Comparison of ENCODE assay signal across 22 cellular contexts in genomic region chr6:101824551-101825345, GRCh38.
DNase-seq lines count a peak whose midpoint lies in the region; ATAC-seq, FAIRE-seq and TF ChIP-seq lines count a peak whose summit lies in the region.
"Had no signal": no experiment of that assay in that cellular context is flagged by ENCODE, and none has a peak within 500 bp of the region (broad histone marks: within the 10 kb centered on the region; RNA-seq: fewer than 3 reads in every experiment).

No MANE protein-coding gene starts in this region.

- H2AK9ac ChIP-seq in IMR-90 (replicated peaks; ENCODE audit: low read depth, low read length, poor library complexity), result no peak overlapping the region

- H3K9me3 ChIP-seq in IMR-90 (ENCODE audit: control insufficient read depth, insufficient read depth, low read length) (peaks cover 4% of the 10 kb centered on the region; the same call in 1 of the 2 replicates), osteoblast (ENCODE audit: low read depth, low read length) (peaks cover 5% of the 10 kb centered on the region)
- H3K9me3 ChIP-seq: SJCRH30 had no signal

- 67% methylated on average over 1 of the region's 5 CpGs; no CpG with 5 or more reads in 1 of the 2 experiments for WGBS in IMR-90 (ENCODE audit: extremely low coverage in 2 of 2, insufficient read length in 1 of 2), 2 experiments

- no peak overlapping the region for H2BK5ac ChIP-seq in IMR-90 (ENCODE audit: low read depth, low read length, poor library complexity, severe bottlenecking)

- no peak overlapping the region for H4K91ac ChIP-seq in IMR-90 (ENCODE audit: insufficient read depth, low read depth, low read length)

- peaks cover 2% of the 10 kb centered on the region; the same call in 1 of the 2 replicates for H3K4me1 ChIP-seq in IMR-90 (ENCODE audit: control insufficient read depth, insufficient read depth, low read length)
- H3K4me1 ChIP-seq in osteoblast (ENCODE audit: insufficient read depth, low read length), result no peaks in the 10 kb centered on the region
- H3K4me1 ChIP-seq: SJCRH30 had no signal

- no peaks in the 10 kb centered on the region for H3K27me3 ChIP-seq in IMR-90 (ENCODE audit: control insufficient read depth, insufficient read depth, low read length)
- no peaks in the 10 kb centered on the region for H3K27me3 ChIP-seq in osteoblast (ENCODE audit: insufficient read depth, low read length)
- H3K27me3 ChIP-seq: SJCRH30 had no signal

- POLR2A ChIA-PET in IMR-90 (lab: Charles Lee; ENCODE audit: unreplicated experiment), result no interaction called here

- no peak overlapping the region for H2BK20ac ChIP-seq in IMR-90 (ENCODE audit: low read depth, low read length)

- no peak overlapping the region for H3K56ac ChIP-seq in IMR-90 (ENCODE audit: extremely low read depth, insufficient read depth, low read length)

- no peak overlapping the region for H2BK15ac ChIP-seq in IMR-90 (ENCODE audit: low read depth, low read length)

- in situ Hi-C loops in IMR-90 (cut with MboI; ENCODE audit: low sequenced_read_pairs), result no loop called here

- intact Hi-C loops in IMR-90 (cut with micrococcal nuclease), result no loop called here

- no peaks in the 10 kb centered on the region for H4K20me1 ChIP-seq in IMR-90 (ENCODE audit: insufficient read depth, low read length)
- no peaks in the 10 kb centered on the region for H4K20me1 ChIP-seq in osteoblast (ENCODE audit: insufficient read depth, low read length)

- no peak overlapping the region for H4K5ac ChIP-seq in IMR-90 (ENCODE audit: low read depth, low read length)

- FAIRE-seq in RCC 7860 (lab: Jason Lieb, UNC), result peak; percentile 33
- FAIRE-seq: D721Med, HTR-8/SVneo had no signal

- H2AFZ ChIP-seq in IMR-90 (replicated peaks; ENCODE audit: low read length, poor library complexity) (no peak overlapping the region), osteoblast (ENCODE audit: low read length) (no peak overlapping the region)

- TF ChIP-seq POLR2A in IMR-90 (IDR thresholded peaks at IDR 0.05; ENCODE audit: low read depth, low read length) (no peak), erythroblast (IDR thresholded peaks at IDR 0.05; ENCODE audit: low read length) (no peak)

- H3K14ac ChIP-seq in IMR-90 (replicated peaks; ENCODE audit: low read depth, low read length), result no peak overlapping the region

- no TSS peak for BruUV-seq in IMR-90 (replicated peaks; lab: Mats Ljungman, UMichigan)

- H3K4me3 ChIP-seq in IMR-90 (ENCODE audit: insufficient read depth, low read depth, low read length) (no peak overlapping the region), choroid plexus epithelial cell (ENCODE audit: low read depth, low read length) (no peak overlapping the region), osteoblast (ENCODE audit: insufficient read depth, low read length) (no peak overlapping the region)
- H3K4me3 ChIP-seq: SJCRH30 had no signal

- H3K9ac ChIP-seq in IMR-90 (ENCODE audit: low read depth, low read length), result no peak overlapping the region

- H2BK120ac ChIP-seq in IMR-90 (ENCODE audit: low read depth, low read length), result no peak overlapping the region

- H3K18ac ChIP-seq in IMR-90 (ENCODE audit: low read depth, low read length), result no peak overlapping the region

- H2AK5ac ChIP-seq in IMR-90 (ENCODE audit: low read depth, low read length), result no peak overlapping the region

- CTCF ChIA-PET in IMR-90 (lab: Yijun Ruan, JAX), result interaction anchor here (0.6 to 1.7 kb wide), 3 partner anchors 11 to 369 kb away, joined by 4 to 5 read pairs (median 4); no protein-coding TSS in a partner anchor

- no peak for TF ChIP-seq RAD21 in IMR-90 (IDR thresholded peaks at IDR 0.05; ENCODE audit: low read length)

- H3K36me3 ChIP-seq in IMR-90 (ENCODE audit: control insufficient read depth, insufficient read depth, low read length), result no peaks in the 10 kb centered on the region
- H3K36me3 ChIP-seq in osteoblast (ENCODE audit: insufficient read depth, low read length), result no peaks in the 10 kb centered on the region
- H3K36me3 ChIP-seq: SJCRH30 had no signal

- ATAC-seq in IMR-90 (ENCODE audit: low read depth) (no peak), HG03280 (IDR thresholded peaks at IDR 0.05; ENCODE audit: unreplicated experiment) (no peak), GM21619 (IDR thresholded peaks at IDR 0.05; ENCODE audit: unreplicated experiment) (no peak)
- ATAC-seq: HCT116 had no signal

- dilution Hi-C loops in IMR-90 (cut with HindIII; ENCODE audit: low sequenced_read_pairs, unreplicated experiment), result no loop called here

- no peak overlapping the region for H4K8ac ChIP-seq in IMR-90 (ENCODE audit: low read depth in 2 of 2, low read length in 2 of 2)

- no peaks in the 10 kb centered on the region for H3K79me2 ChIP-seq in osteoblast (ENCODE audit: insufficient read depth, low read length)

- no peaks in the 10 kb centered on the region for H3K9me1 ChIP-seq in IMR-90 (ENCODE audit: insufficient read depth, low read length)

- DNase-seq in IMR-90 (peak; percentile 25), RCC 7860 (ENCODE audit: low spot score) (peak; percentile 25), choroid plexus epithelial cell (ENCODE audit: low read depth) (peak; percentile 27), osteoblast (ENCODE audit: insufficient read length, low spot score, missing footprints) (peak; percentile 19), erythroblast (lab: John Stamatoyannopoulos, UW) (no peak), NCI-H2107 treated with DMSO at 0.1 percent for 48 hours (lab: John Stamatoyannopoulos, UW; ENCODE audit: unreplicated experiment) (no peak)
- DNase-seq: ACHN; C1 segment of cervical spinal cord; CD8-positive, alpha-beta memory T cell; DMS79 treated with DMSO at 0.1 percent for 48 hours; NCI-H1105; NCI-H1694; NCI-H2081 treated with DMSO at 0.1 percent for 48 hours; NCI-H345; NCI-H524 treated with DMSO at 0.1 percent for 48 hours; SJCRH30; SW 1271 had no signal

- no peak overlapping the region for H3K23ac ChIP-seq in IMR-90 (ENCODE audit: low read depth, low read length)

- TF ChIP-seq CTCF in IMR-90 (conservative IDR thresholded peaks at IDR 0.05; ENCODE audit: low read depth, low read length) (no peak), choroid plexus epithelial cell (conservative IDR thresholded peaks at IDR 0.05; ENCODE audit: low read depth, low read length) (no peak), osteoblast (IDR thresholded peaks at IDR 0.05; ENCODE audit: extremely low read depth, low read depth, low read length) (no peak)

- H3K4me2 ChIP-seq in IMR-90 (ENCODE audit: low read depth, low read length), result peak overlapping the region; percentile 35; the same call in 1 of the 2 replicates
- no peak overlapping the region for H3K4me2 ChIP-seq in osteoblast (ENCODE audit: insufficient read depth, low read length)

- no peaks in the 10 kb centered on the region for H3K79me1 ChIP-seq in IMR-90 (ENCODE audit: low read depth in 1 of 2, low read length in 2 of 2)

- no peak overlapping the region for H3K4ac ChIP-seq in IMR-90 (ENCODE audit: low read depth, low read length)

- H3K27ac ChIP-seq in IMR-90 (ENCODE audit: insufficient read depth, low read length) (no peak overlapping the region), osteoblast (ENCODE audit: low read depth, low read length) (no peak overlapping the region)
- H3K27ac ChIP-seq: SJCRH30 had no signal

TF ChIP-seq in IMR-90, 13 proteins besides CTCF, POLR2A, EP300 and RAD21:
- no peak for TF ChIP-seq MXI1 (IDR thresholded peaks at IDR 0.05; ENCODE audit: borderline replicate concordance, low read depth, low read length)
- no peak for TF ChIP-seq CHD1 (IDR thresholded peaks at IDR 0.05; ENCODE audit: low read depth, low read length)
- TF ChIP-seq NFE2L2 (IDR thresholded peaks at IDR 0.05; ENCODE audit: low read depth, low read length), result no peak
- TF ChIP-seq ELK1 (IDR thresholded peaks at IDR 0.05; ENCODE audit: borderline replicate concordance, low read depth, low read length), result no peak
- no peak for TF ChIP-seq RCOR1 (IDR thresholded peaks at IDR 0.05; ENCODE audit: insufficient replicate concordance, low read length)
- no peak for TF ChIP-seq FOS (IDR thresholded peaks at IDR 0.05; ENCODE audit: low read depth, low read length)
- no peak for TF ChIP-seq SMC3 (IDR thresholded peaks at IDR 0.05; ENCODE audit: low read depth, low read length)
- no peak for TF ChIP-seq USF2 (IDR thresholded peaks at IDR 0.05; ENCODE audit: low read depth, low read length)
- no peak for TF ChIP-seq MAZ (IDR thresholded peaks at IDR 0.05; ENCODE audit: borderline replicate concordance, low read depth, low read length)
- no peak for TF ChIP-seq BHLHE40 (IDR thresholded peaks at IDR 0.05; ENCODE audit: low read depth, low read length)
- no peak for TF ChIP-seq MAFK (IDR thresholded peaks at IDR 0.05; ENCODE audit: low read depth, low read length)
- TF ChIP-seq CEBPB (IDR thresholded peaks at IDR 0.05; ENCODE audit: low read depth, low read length), result no peak
- no peak for TF ChIP-seq RFX5 (IDR thresholded peaks at IDR 0.05; ENCODE audit: low read depth, low read length)
TF ChIP-seq in IMR-90: peak in this region for 0.

Comparison
In these comparisons a context has a peak if more than half of its experiments do, and no peak if none do; other contexts are left out.
1. DNase-seq: peak in IMR-90 (single experiment), RCC 7860 (single experiment), choroid plexus epithelial cell (single experiment) and osteoblast (single experiment); none in erythroblast (0 of 2) and NCI-H2107 treated with DMSO at 0.1 percent for 48 hours (single experiment).